In genomic region chr16:51155199-51155607, GRCh38 we compare ENCODE assay signal across 1 cellular context.
TF ChIP-seq lines count a peak whose summit lies in the region.

No MANE protein-coding gene starts in this region.

TF ChIP-seq in IMR-90, 13 proteins besides CTCF, POLR2A, EP300 and RAD21 (continued from another document):
- no peak for TF ChIP-seq CEBPB (IDR thresholded peaks at IDR 0.05; ENCODE audit: low read depth, low read length)
- TF ChIP-seq MAFK (IDR thresholded peaks at IDR 0.05; ENCODE audit: low read depth, low read length), result no peak
- no peak for TF ChIP-seq MXI1 (IDR thresholded peaks at IDR 0.05; ENCODE audit: borderline replicate concordance, low read depth, low read length)
- no peak for TF ChIP-seq MAZ (IDR thresholded peaks at IDR 0.05; ENCODE audit: borderline replicate concordance, low read depth, low read length)
- TF ChIP-seq CHD1 (IDR thresholded peaks at IDR 0.05; ENCODE audit: low read depth, low read length), result no peak
- TF ChIP-seq RFX5 (IDR thresholded peaks at IDR 0.05; ENCODE audit: low read depth, low read length), result no peak
- TF ChIP-seq ELK1 (IDR thresholded peaks at IDR 0.05; ENCODE audit: borderline replicate concordance, low read depth, low read length), result no peak
